Comparison of ENCODE assay signal across 11 cellular contexts in the genomic region with DNA sequence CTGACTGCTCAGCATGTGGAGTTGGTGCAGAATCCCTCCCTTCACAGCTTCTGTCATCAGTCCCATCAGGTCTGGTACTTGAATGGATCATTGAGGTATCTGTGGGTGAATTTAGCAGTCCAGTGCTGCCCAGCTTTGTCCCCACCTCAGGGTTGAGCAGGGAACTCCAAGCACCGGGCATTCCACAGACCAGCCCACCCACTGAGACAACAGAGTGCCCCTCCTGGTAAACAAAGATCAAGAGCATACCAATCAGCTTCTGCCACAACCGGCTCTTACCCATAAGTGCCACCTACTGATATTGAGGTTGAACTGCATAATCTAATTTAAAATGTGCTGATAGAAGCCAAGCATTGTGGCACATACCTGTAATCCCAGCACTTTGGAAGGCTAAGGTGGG. TPM values are rescaled to one million over a fixed set of nuclear protein-coding genes. Genes with fewer than 3 reads are reported as not detected.
DNase-seq lines count a peak whose midpoint lies in the region; ATAC-seq, FAIRE-seq and TF ChIP-seq lines count a peak whose summit lies in the region.
"Had no signal": no experiment of that assay in that cellular context is flagged by ENCODE, and none has a peak within 500 bp of the region (broad histone marks: within the 10 kb centered on the region; RNA-seq: fewer than 3 reads in every experiment).

No MANE protein-coding gene starts in this region.

- peaks cover 15% of the 10 kb centered on the region for H3K27me3 Mint-ChIP-seq in activated CD8-positive, alpha-beta T cell treated with anti-CD3 and anti-CD28 coated beads for 36 hours

- ATAC-seq in GM21529 (IDR thresholded peaks at IDR 0.05; ENCODE audit: unreplicated experiment) (peak; percentile 57), Right ventricle myocardium superior (ENCODE audit: poor library complexity) (no peak), HG03095 (IDR thresholded peaks at IDR 0.05; ENCODE audit: unreplicated experiment) (no peak)
- ATAC-seq in activated CD8-positive, alpha-beta T cell treated with anti-CD3 and anti-CD28 coated beads for 36 hours: no peak

- no peak overlapping the region for H3K27ac Mint-ChIP-seq in activated CD8-positive, alpha-beta T cell treated with anti-CD3 and anti-CD28 coated beads for 36 hours

- no peaks in the 10 kb centered on the region for H3K4me1 Mint-ChIP-seq in activated CD8-positive, alpha-beta T cell treated with anti-CD3 and anti-CD28 coated beads for 36 hours (ENCODE audit: low read depth)

- peak; percentile 37 for TF ChIP-seq CTCF in D721Med (IDR thresholded peaks at IDR 0.05; ENCODE audit: insufficient read depth, missing control alignments)
- TF ChIP-seq CTCF in activated CD8-positive, alpha-beta T cell treated with anti-CD3 and anti-CD28 coated beads for 36 hours (IDR thresholded peaks at IDR 0.05): no peak

- CTCF ChIA-PET in activated CD8-positive, alpha-beta T cell treated with anti-CD3 and anti-CD28 coated beads for 36 hours (lab: Charles Lee): interaction anchor here (0.7 to 1.0 kb wide), 2 partner anchors 10 to 971 kb away, joined by 3 read pairs; no protein-coding TSS in a partner anchor

- peaks cover 2% of the 10 kb centered on the region for H3K9me3 Mint-ChIP-seq in activated CD8-positive, alpha-beta T cell treated with anti-CD3 and anti-CD28 coated beads for 36 hours

- H3K36me3 Mint-ChIP-seq in activated CD8-positive, alpha-beta T cell treated with anti-CD3 and anti-CD28 coated beads for 36 hours (ENCODE audit: low read depth): no peaks in the 10 kb centered on the region

- no peak overlapping the region for H3K4me3 Mint-ChIP-seq in activated CD8-positive, alpha-beta T cell treated with anti-CD3 and anti-CD28 coated beads for 36 hours

- FAIRE-seq in D721Med (lab: Jason Lieb, UNC): no peak
- FAIRE-seq: GM18507 had no signal

- DNase-seq in D721Med (ENCODE audit: insufficient read length, low spot score): no peak
- peak; percentile 90 for DNase-seq in NCI-H146 (lab: John Stamatoyannopoulos, UW)
- DNase-seq in ecto neural progenitor cell (ENCODE audit: low spot score): peak; percentile 62
- no peak for DNase-seq in Right ventricle myocardium superior
- no peak for DNase-seq in activated CD8-positive, alpha-beta T cell treated with anti-CD3 and anti-CD28 coated beads for 36 hours
- no peak for DNase-seq in activated naive CD4-positive, alpha-beta T cell treated with anti-CD3 and anti-CD28 coated beads, Interleukin-2, amount 50 U/mL, for 16 hours
- DNase-seq: activated effector memory CD4-positive, alpha-beta T cell treated with anti-CD3 and anti-CD28 coated beads, Interleukin-2, amount 50 U/mL, for 16 hours; NCI-H1105 treated with DMSO at 0.1 percent for 48 hours had no signal

- intact Hi-C loops in Right ventricle myocardium superior (cut with DNase I): no loop called here
- intact Hi-C loops in activated CD8-positive, alpha-beta T cell treated with anti-CD3 and anti-CD28 coated beads for 36 hours (cut with micrococcal nuclease): no loop called here

- POLR2A ChIA-PET in activated CD8-positive, alpha-beta T cell treated with anti-CD3 and anti-CD28 coated beads for 36 hours (lab: Charles Lee): no interaction called here

RNA-seq across cellular contexts. Expression of gene FXR1, which starts 57.1 kb away (rescaled TPM):
- 285 TPM for total RNA-seq in Right ventricle myocardium superior
- total RNA-seq in activated CD8-positive, alpha-beta T cell treated with anti-CD3 and anti-CD28 coated beads for 36 hours: 100 to 1,000 TPM; 169 to 174 TPM

Comparison
In these comparisons a context has a peak if more than half of its experiments do, and no peak if none do; other contexts are left out.
1. DNase-seq: peak in NCI-H146 (single experiment) and ecto neural progenitor cell (single experiment); none in D721Med (single experiment), Right ventricle myocardium superior (single experiment), activated CD8-positive, alpha-beta T cell treated with anti-CD3 and anti-CD28 coated beads for 36 hours (single experiment) and activated naive CD4-positive, alpha-beta T cell treated with anti-CD3 and anti-CD28 coated beads, Interleukin-2, amount 50 U/mL, for 16 hours (single experiment).